8 cellular contexts compared by ENCODE assay signal in the genomic region with DNA sequence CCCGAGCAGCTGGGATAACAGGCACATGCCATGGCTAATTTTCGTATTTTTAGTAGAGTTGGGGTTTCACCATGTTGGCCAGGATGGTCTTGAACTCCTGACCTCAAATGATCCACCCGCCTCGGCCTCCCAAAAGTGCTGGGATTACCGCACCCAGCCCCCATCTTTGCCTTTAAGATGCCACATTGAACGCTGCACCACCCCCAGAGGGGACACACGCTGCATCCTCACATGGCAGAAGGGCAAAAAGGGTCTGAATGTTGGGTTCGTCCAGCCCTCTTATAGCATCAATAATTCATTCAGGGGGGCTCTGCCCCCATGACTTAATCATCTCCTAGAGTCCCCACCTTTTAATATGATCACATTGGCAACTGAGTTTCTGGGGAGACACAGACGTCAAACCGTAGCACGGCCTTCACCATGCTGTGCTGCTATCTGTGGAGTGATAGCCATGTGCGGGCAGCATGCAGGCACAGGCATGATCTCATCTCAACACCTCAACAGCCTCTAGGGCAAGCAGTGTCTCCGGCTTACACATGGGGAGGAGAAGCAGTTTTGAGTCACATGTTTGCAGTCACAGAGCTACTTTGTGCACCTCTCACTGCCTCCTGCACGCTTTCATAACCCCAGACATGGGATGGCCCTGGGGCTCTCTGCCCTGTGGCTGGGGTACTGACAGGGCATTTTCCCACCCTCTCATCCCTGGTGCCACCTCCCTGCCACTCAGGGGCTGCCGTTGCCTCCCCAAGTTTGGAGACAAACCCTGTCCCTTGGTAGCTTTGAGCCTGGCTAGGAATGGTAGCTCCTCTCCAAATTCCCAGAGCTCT. TPM values are rescaled to one million over a fixed set of nuclear protein-coding genes. Genes with fewer than 3 reads are reported as not detected.
DNase-seq lines count a peak whose midpoint lies in the region; FAIRE-seq and TF ChIP-seq lines count a peak whose summit lies in the region.
"Had no signal": no experiment of that assay in that cellular context is flagged by ENCODE, and none has a peak within 500 bp of the region (broad histone marks: within the 10 kb centered on the region; RNA-seq: fewer than 3 reads in every experiment).

No MANE protein-coding gene starts in this region.

- no peak overlapping the region for H2AK5ac ChIP-seq in H1 (ENCODE audit: low read depth, low read length)

- H4K5ac ChIP-seq in H1 (ENCODE audit: insufficient read length, low read depth, low read length) = no peak overlapping the region

- no peaks in the 10 kb centered on the region for H3K27me3 ChIP-seq in H1 (replicated peaks in 1 of 4; ENCODE audit: control insufficient read depth in 3 of 4, extremely low read depth in 1 of 4, insufficient read depth in 3 of 4, low read length in 3 of 4)
- H3K27me3 ChIP-seq in skeletal muscle satellite cell (ENCODE audit: control insufficient read depth, insufficient read depth, low read length) = no peaks in the 10 kb centered on the region

- no peak for FAIRE-seq in RCC 7860 (lab: Jason Lieb, UNC)
- no peak for FAIRE-seq in H1 (lab: Jason Lieb, UNC)

- no peak for TF ChIP-seq CTCF in H1 (IDR thresholded peaks at IDR 0.05; ENCODE audit: control extremely low read depth in 1 of 3, insufficient read depth in 1 of 3, low read depth in 1 of 3, low read length in 3 of 3)

- H3K4ac ChIP-seq in H1 (replicated peaks; ENCODE audit: insufficient read length, low read depth, low read length) = no peak overlapping the region

- H2BK5ac ChIP-seq in H1 (ENCODE audit: low read depth, low read length) = no peak overlapping the region; the same call in 1 of the 2 replicates

- no peak overlapping the region for H2BK15ac ChIP-seq in H1 (ENCODE audit: low read length)

- H3K27ac ChIP-seq in H1 (ENCODE audit: low read depth, low read length) = no peak overlapping the region

- H2BK20ac ChIP-seq in H1 (ENCODE audit: low read length) = 0 out of 2 replicates have a peak overlapping the region, but pooled peaks have one; percentile 90

- TF ChIP-seq RAD21 in H1 (IDR thresholded peaks at IDR 0.05 in 1 of 2, conservative IDR thresholded peaks at IDR 0.05 in 1 of 2; ENCODE audit: low read depth in 2 of 2, low read length in 2 of 2) = no peak

- no peak overlapping the region for H2BK12ac ChIP-seq in H1 (ENCODE audit: low read depth, low read length)

- no peak overlapping the region for H3K56ac ChIP-seq in H1 (replicated peaks; ENCODE audit: insufficient read length, low read depth, low read length)

- WGBS in H1 (ENCODE audit: extremely low coverage in 1 of 2, insufficient coverage in 1 of 2, insufficient read length in 1 of 2, insufficient replicate concordance in 2 of 2, low coverage in 1 of 2, low lambda C conversion rate in 2 of 2, missing lambda C conversion rate in 1 of 2), 2 experiments = 81% methylated on average over 13 of the region's 15 CpGs; no CpG with 5 or more reads in 1 of the 2 experiments

- H3K23me2 ChIP-seq in H1 (ENCODE audit: low read depth, low read length) = no peaks in the 10 kb centered on the region

- no peak overlapping the region for H3K14ac ChIP-seq in H1 (ENCODE audit: insufficient read length)

- no peak overlapping the region for H3K4me2 ChIP-seq in H1 (ENCODE audit: insufficient read depth in 1 of 2, low read depth in 2 of 2, low read length in 2 of 2)
- H3K4me2 ChIP-seq in skeletal muscle satellite cell (ENCODE audit: low read length) = peak overlapping the region; percentile 0

- DNase-seq in RCC 7860 (ENCODE audit: low spot score) (peak; percentile 30), H1 (ENCODE audit: low read depth in 1 of 2, low spot score in 2 of 2) (peak in 1 of 2 experiments; percentile 32), epidermal melanocyte (ENCODE audit: insufficient read length, low spot score) (no peak), SHP77 (lab: John Stamatoyannopoulos, UW) (no peak), DMS 273 (lab: John Stamatoyannopoulos, UW; ENCODE audit: unreplicated experiment) (no peak)
- DNase-seq: NCI-H1694 treated with DMSO at 0.1 percent for 48 hours had no signal

- POLR2A ChIA-PET in H1 (lab: Charles Lee; ENCODE audit: partially characterized antibody) = no interaction called here

- CTCF ChIA-PET in H1 (lab: Charles Lee; ENCODE audit: partially characterized antibody) = no interaction called here

- no peak for TF ChIP-seq EP300 in H1 (IDR thresholded peaks at IDR 0.05; ENCODE audit: borderline replicate concordance in 1 of 2, low read depth in 2 of 2, low read length in 2 of 2)

- H3K4me1 ChIP-seq in H1 (replicated peaks in 1 of 4; ENCODE audit: control insufficient read depth in 3 of 4, insufficient read depth in 4 of 4, low read length in 3 of 4) = no peaks in the 10 kb centered on the region
- peaks cover 24% of the 10 kb centered on the region for H3K4me1 ChIP-seq in skeletal muscle satellite cell (ENCODE audit: control insufficient read depth, insufficient read depth, low read length)

- peak overlapping the region; percentile 37; the same call in 1 of the 2 replicates for H2AFZ ChIP-seq in H1 (ENCODE audit: low read length)

- no peaks in the 10 kb centered on the region for H3K36me3 ChIP-seq in H1 (ENCODE audit: control insufficient read depth in 2 of 4, insufficient read depth in 4 of 4, low read length in 3 of 4)
- H3K36me3 ChIP-seq in skeletal muscle satellite cell (ENCODE audit: insufficient read depth, low read length) = peaks cover 7% of the 10 kb centered on the region

- no peaks in the 10 kb centered on the region for H3K79me2 ChIP-seq in H1 (ENCODE audit: control insufficient read depth in 1 of 2, insufficient read depth in 2 of 2, low read length in 2 of 2)

- H4K8ac ChIP-seq in H1 (ENCODE audit: extremely low read depth, insufficient read depth, low read length) = no peak overlapping the region

- H3K4me3 ChIP-seq in H1 (ENCODE audit: extremely low read depth in 1 of 4, insufficient read depth in 2 of 4, low read depth in 3 of 4, low read length in 4 of 4) = no peak overlapping the region
- no peak overlapping the region for H3K4me3 ChIP-seq in skeletal muscle satellite cell (ENCODE audit: low read length)

- no peaks in the 10 kb centered on the region for H3K79me1 ChIP-seq in H1 (ENCODE audit: low read depth, low read length)

- TF ChIP-seq POLR2A in GM15510 (IDR thresholded peaks at IDR 0.05; ENCODE audit: borderline replicate concordance, extremely low read depth, insufficient read length) = peak; percentile 15
- no peak for TF ChIP-seq POLR2A in H1 (IDR thresholded peaks at IDR 0.05; ENCODE audit: control extremely low read depth in 1 of 2, low read depth in 2 of 2, low read length in 2 of 2)

- H3K23ac ChIP-seq in H1 (ENCODE audit: insufficient read length) = no peak overlapping the region

- no peak overlapping the region for H3K9ac ChIP-seq in H1 (replicated peaks in 1 of 4; ENCODE audit: extremely low read depth in 1 of 4, low read depth in 3 of 4, low read length in 3 of 4)
- H3K9ac ChIP-seq in skeletal muscle satellite cell (ENCODE audit: low read depth, low read length) = peak overlapping the region; percentile 8

- peak overlapping the region; percentile 27 for H4K91ac ChIP-seq in H1 (replicated peaks; ENCODE audit: insufficient read length, low read length)

- no peak overlapping the region; the same call in 1 of the 2 replicates for H3K18ac ChIP-seq in H1 (ENCODE audit: extremely low read depth, low read length)

- no peaks in the 10 kb centered on the region for H3K9me3 ChIP-seq in H1 (ENCODE audit: insufficient read depth in 2 of 2, low read depth in 1 of 2, low read length in 1 of 2)
- H3K9me3 ChIP-seq in skeletal muscle satellite cell (replicated peaks; ENCODE audit: low read length) = no peaks in the 10 kb centered on the region

- no peaks in the 10 kb centered on the region for H4K20me1 ChIP-seq in H1 (replicated peaks in 1 of 2; ENCODE audit: control insufficient read depth in 1 of 2, insufficient read depth in 2 of 2, low read length in 2 of 2)

- no peak overlapping the region for H2BK120ac ChIP-seq in H1 (replicated peaks; ENCODE audit: low read depth, low read length)

TF ChIP-seq in H1, 55 proteins besides CTCF, POLR2A, EP300 and RAD21 (continues in another document):
- TF ChIP-seq RBBP5 (IDR thresholded peaks at IDR 0.05; ENCODE audit: borderline replicate concordance, low read depth, low read length) (no peak), ATF2 (IDR thresholded peaks at IDR 0.05; ENCODE audit: low read length) (no peak), CREB1 (IDR thresholded peaks at IDR 0.05) (no peak), FOSL1 (IDR thresholded peaks at IDR 0.05; ENCODE audit: insufficient read depth, low read depth, low read length) (no peak), SP1 (IDR thresholded peaks at IDR 0.05; ENCODE audit: low read depth, low read length) (no peak), KDM5A (IDR thresholded peaks at IDR 0.05; ENCODE audit: low read length) (no peak), POLR2AphosphoS5 (IDR thresholded peaks at IDR 0.05; ENCODE audit: low read depth, low read length) (no peak), SIN3A (conservative IDR thresholded peaks at IDR 0.05 in 1 of 2, IDR thresholded peaks at IDR 0.05 in 1 of 2; ENCODE audit: low read depth in 1 of 2, low read length in 2 of 2) (no peak), JUND (IDR thresholded peaks at IDR 0.05; ENCODE audit: low read length) (no peak)
- TF ChIP-seq, protein P1, sequence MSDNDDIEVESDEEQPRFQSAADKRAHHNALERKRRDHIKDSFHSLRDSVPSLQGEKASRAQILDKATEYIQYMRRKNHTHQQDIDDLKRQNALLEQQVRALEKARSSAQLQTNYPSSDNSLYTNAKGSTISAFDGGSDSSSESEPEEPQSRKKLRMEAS (IDR thresholded peaks at IDR 0.05) = no peak

RNA-seq across cellular contexts. Expression of gene IL21R, which starts 30.0 kb away (rescaled TPM):
- total RNA-seq in H1 (2021; fragmentation: NEBNext Ultra II Directional; extraction: Animal tissue kit (Norgen Biotek cat#: 25700)) = 0.34 TPM in 2 replicates
- 0.70 and 0.75 TPM in 2 replicates for polyA plus RNA-seq in H1 (2011; rRNA removed)
- polyA plus RNA-seq in H1 (2011; cell fraction: cytosol; rRNA removed) = 0.79 TPM
- polyA plus RNA-seq in H1 (2011; cell fraction: nucleus; rRNA removed) = 0.43 TPM
- polyA plus RNA-seq in H1 (2012, experiment 1 of 2) = 0.29 to 0.58 TPM (median 0.34 TPM) in 4 replicates
- 0.33 TPM for polyA plus RNA-seq in H1 (2012, experiment 2 of 2)
- polyA plus RNA-seq in H1 (2013, experiment 1 of 2) = 0.97 TPM
- 0.96 TPM for polyA plus RNA-seq in H1 (2013, experiment 2 of 2)
- polyA minus RNA-seq in H1 (2011; rRNA and poly(A)+ RNA removed) = 1.1 and 1.9 TPM in 2 replicates
- polyA minus RNA-seq in H1 (2011; cell fraction: cytosol; rRNA and poly(A)+ RNA removed) = not detected
- not detected for polyA minus RNA-seq in H1 (2011; cell fraction: nucleus; rRNA and poly(A)+ RNA removed)
- total RNA-seq in skeletal muscle satellite cell (2012; rRNA removed) = 3.1 and 9.9 TPM in 2 replicates
